Comparison of ENCODE assay signal across 19 cellular contexts in genomic region chr1:1004420-1004779, GRCh38. TPM values are rescaled to one million over a fixed set of nuclear protein-coding genes. Genes with fewer than 3 reads are reported as not detected.
DNase-seq lines count a peak whose midpoint lies in the region; FAIRE-seq and TF ChIP-seq lines count a peak whose summit lies in the region.
"Had no signal": no experiment of that assay in that cellular context is flagged by ENCODE, and none has a peak within 500 bp of the region (broad histone marks: within the 10 kb centered on the region; RNA-seq: fewer than 3 reads in every experiment).

No MANE protein-coding gene starts in this region.

- no peak for FAIRE-seq in GM12892 (lab: Jason Lieb, UNC)

- no peak overlapping the region for H3K27ac ChIP-seq in KMS-11
- no peak overlapping the region for H3K27ac ChIP-seq in transverse colon
- H3K27ac ChIP-seq: HL-60 had no signal

- H3K27me3 Mint-ChIP-seq in activated naive CD4-positive, alpha-beta T cell treated with anti-CD3 and anti-CD28 coated beads, Interleukin-2, amount 10 ng/mL, durations not matched to agents 7 days and 5 days: peaks cover 90% of the 10 kb centered on the region
- peaks cover 8 to 23% (median 17%) of the 10 kb centered on the region in 3 donors for H3K27me3 Mint-ChIP-seq in immature natural killer cell (ENCODE audit: low read depth in 3 of 3)

- peaks cover 17% of the 10 kb centered on the region for H3K4me1 Mint-ChIP-seq in activated naive CD4-positive, alpha-beta T cell treated with anti-CD3 and anti-CD28 coated beads, Interleukin-2, amount 10 ng/mL, durations not matched to agents 7 days and 5 days
- peaks cover 24 to 27% of the 10 kb centered on the region in 2 donors for H3K4me1 Mint-ChIP-seq in immature natural killer cell

- H3K79me2 ChIP-seq in KMS-11 (ENCODE audit: insufficient read depth, low read depth): no peaks in the 10 kb centered on the region

- TF ChIP-seq POLR2A in GM12892 (IDR thresholded peaks at IDR 0.05; ENCODE audit: low read depth, low read length) (no peak), transverse colon (IDR thresholded peaks at IDR 0.05) (no peak)

- H3K9ac ChIP-seq in KMS-11 (no peak overlapping the region), skeletal muscle satellite cell (ENCODE audit: low read depth, low read length) (no peak overlapping the region)

- TF ChIP-seq EP300 in transverse colon (IDR thresholded peaks at IDR 0.05; ENCODE audit: low read depth): no peak

- in situ Hi-C loops in transverse colon (cut with MboI; ENCODE audit: low pct_ligation_motif_present in 1 of 4, low pct_unique_long_range_greater_than_20kb in 1 of 4, low sequenced_read_pairs in 3 of 4): no loop called here

- H3K4me3 Mint-ChIP-seq in activated naive CD4-positive, alpha-beta T cell treated with anti-CD3 and anti-CD28 coated beads, Interleukin-2, amount 10 ng/mL, durations not matched to agents 7 days and 5 days: no peak overlapping the region
- peak overlapping the region in 4 of 5 donors; percentile 27 to 75 (median 50) for H3K4me3 Mint-ChIP-seq in immature natural killer cell

- H3K27me3 ChIP-seq in KMS-11 (ENCODE audit: insufficient read depth, low read depth): peaks cover 82% of the 10 kb centered on the region
- H3K27me3 ChIP-seq in skeletal muscle satellite cell (ENCODE audit: control insufficient read depth, insufficient read depth, low read length): peaks cover 34% of the 10 kb centered on the region
- peaks cover 31% of the 10 kb centered on the region for H3K27me3 ChIP-seq in transverse colon
- H3K27me3 ChIP-seq: vagina had no signal

- intact Hi-C loops in transverse colon (cut with DNase I; ENCODE audit: low total_unique reads): no loop called here

- peaks cover 18% of the 10 kb centered on the region for H3K4me1 ChIP-seq in KMS-11 (ENCODE audit: low read depth, poor library complexity, severe bottlenecking)
- peaks cover 33% of the 10 kb centered on the region for H3K4me1 ChIP-seq in skeletal muscle satellite cell (ENCODE audit: control insufficient read depth, insufficient read depth, low read length)
- H3K4me1 ChIP-seq in transverse colon: peaks cover 22 to 47% (median 43%) of the 10 kb centered on the region in 4 donors

- no peaks in the 10 kb centered on the region for H3K36me3 ChIP-seq in KMS-11 (ENCODE audit: insufficient read depth)
- H3K36me3 ChIP-seq in skeletal muscle satellite cell (ENCODE audit: insufficient read depth, low read length): no peaks in the 10 kb centered on the region
- H3K36me3 ChIP-seq in transverse colon: no peaks in the 10 kb centered on the region
- H3K36me3 ChIP-seq: vagina had no signal

- H3K4me3 ChIP-seq in KMS-11 (IDR thresholded peaks at IDR 0.05; ENCODE audit: insufficient read depth, low read depth, low read length) (no peak overlapping the region), skeletal muscle satellite cell (ENCODE audit: low read length) (no peak overlapping the region), transverse colon (no peak overlapping the region)
- H3K4me3 ChIP-seq: heart right ventricle, vagina had no signal

- no peaks in the 10 kb centered on the region for H3K9me3 Mint-ChIP-seq in activated naive CD4-positive, alpha-beta T cell treated with anti-CD3 and anti-CD28 coated beads, Interleukin-2, amount 10 ng/mL, durations not matched to agents 7 days and 5 days
- peaks cover 0 to 2% (median 0%) of the 10 kb centered on the region in 6 donors for H3K9me3 Mint-ChIP-seq in immature natural killer cell
- H3K9me3 Mint-ChIP-seq: activated T-cell treated with anti-CD3 and anti-CD28 coated beads, Interleukin-2, amount 50 U/mL, for 72 hours; effector memory CD8-positive, alpha-beta T cell had no signal

- no peak overlapping the region for H3K27ac Mint-ChIP-seq in activated naive CD4-positive, alpha-beta T cell treated with anti-CD3 and anti-CD28 coated beads, Interleukin-2, amount 10 ng/mL, durations not matched to agents 7 days and 5 days
- H3K27ac Mint-ChIP-seq in immature natural killer cell: peak overlapping the region in 2 of 6 donors; percentile 59 to 67
- H3K27ac Mint-ChIP-seq: activated T-cell treated with anti-CD3 and anti-CD28 coated beads, Interleukin-2, amount 50 U/mL, for 72 hours had no signal

- no peak for TF ChIP-seq CTCF in KMS-11 (conservative IDR thresholded peaks at IDR 0.05; ENCODE audit: low read depth, low read length)
- TF ChIP-seq CTCF in transverse colon (IDR thresholded peaks at IDR 0.05): no peak

- peak overlapping the region; percentile 56; the same call in 1 of the 2 replicates for H3K4me2 ChIP-seq in KMS-11
- H3K4me2 ChIP-seq in skeletal muscle satellite cell (ENCODE audit: low read length): peak overlapping the region; percentile 14

- WGBS in transverse colon (ENCODE audit: low coverage in 1 of 2), 2 donors: 68% methylated on average over 7 of the region's 7 CpGs; no CpG with 5 or more reads in 1 of the 2 donors

- no peak overlapping the region for H2AFZ ChIP-seq in KMS-11 (ENCODE audit: low read depth)

- H4K20me1 ChIP-seq in KMS-11 (ENCODE audit: insufficient read depth): no peaks in the 10 kb centered on the region

- peak; percentile 19 for DNase-seq in activated naive CD4-positive, alpha-beta T cell treated with anti-CD3 and anti-CD28 coated beads, Interleukin-2, amount 10 ng/mL, durations not matched to agents 7 days and 5 days
- no peak for DNase-seq in activated naive CD4-positive, alpha-beta T cell (lab: John Stamatoyannopoulos, UW)
- DNase-seq in immature natural killer cell (no peak), NCI-H1930 (lab: John Stamatoyannopoulos, UW) (no peak), GM12892 (ENCODE audit: insufficient read length) (no peak), transverse colon (no peak)
- DNase-seq: activated T-cell treated with anti-CD3 and anti-CD28 coated beads, Interleukin-2, amount 50 U/mL, for 72 hours; effector memory CD8-positive, alpha-beta T cell; heart right ventricle; NCI-H1092 treated with DMSO at 0.1 percent for 48 hours; NCI-H82; occipital lobe; stimulated activated CD4-positive, alpha-beta T cell treated with anti-CD3 and anti-CD28 coated beads, Interleukin-1b, Interleukin-23, amount 100 ng/mL, for 48 hours had no signal

- CTCF ChIA-PET in activated naive CD4-positive, alpha-beta T cell treated with anti-CD3 and anti-CD28 coated beads, Interleukin-2, amount 10 ng/mL, durations not matched to agents 7 days and 5 days (lab: Charles Lee): interaction anchor here (0.6 kb wide), 1 partner anchor 24 kb away, joined by 3 read pairs; no protein-coding TSS in a partner anchor

- H3K9me3 ChIP-seq in skeletal muscle satellite cell (replicated peaks; ENCODE audit: low read length) (no peaks in the 10 kb centered on the region), transverse colon (no peaks in the 10 kb centered on the region)
- H3K9me3 ChIP-seq: heart right ventricle, vagina had no signal

- no peaks in the 10 kb centered on the region for H3K36me3 Mint-ChIP-seq in activated naive CD4-positive, alpha-beta T cell treated with anti-CD3 and anti-CD28 coated beads, Interleukin-2, amount 10 ng/mL, durations not matched to agents 7 days and 5 days
- peaks cover 0 to 4% (median 0%) of the 10 kb centered on the region in 3 donors for H3K36me3 Mint-ChIP-seq in immature natural killer cell

RNA-seq across cellular contexts. Expression of gene HES4, which starts 4.5 kb away (rescaled TPM):
- 1 to 10 TPM; 2.3 to 7.7 (median 2.4) TPM for polyA plus RNA-seq in immature natural killer cell
- 0.51 TPM in 1 of 2 replicates, not detected in the other for total RNA-seq in skeletal muscle satellite cell (2012; rRNA removed)
- polyA plus RNA-seq in GM12892 (2012; ENCODE audit: missing spikeins): not detected
- total RNA-seq in transverse colon: 100 to 1,000 TPM in 1 of 4 donors, 10 to 100 TPM in 3; 10.8 to 140 (median 15.7) TPM

RNA-seq across cellular contexts. Expression of gene ISG15, which starts 8.9 kb away (rescaled TPM):
- polyA plus RNA-seq in immature natural killer cell: 100 to 1,000 TPM; 304 to 360 (median 354) TPM
- 76.8 and 83.0 TPM in 2 replicates for total RNA-seq in skeletal muscle satellite cell (2012; rRNA removed)
- polyA plus RNA-seq in GM12892 (2012; ENCODE audit: missing spikeins): 54.6 TPM
- total RNA-seq in transverse colon: 10 to 100 TPM in 3 of 4 donors, not detected in 1; 36.0 to 70.6 (median 40.8) TPM

RNA-seq across cellular contexts. Expression of gene AGRN, which starts 15.5 kb away (rescaled TPM):
- polyA plus RNA-seq in immature natural killer cell: under 1 TPM in 1 of 3 donors, not detected in 2; 0.87 TPM
- 15.2 and 22.5 TPM in 2 replicates for total RNA-seq in skeletal muscle satellite cell (2012; rRNA removed)
- polyA plus RNA-seq in GM12892 (2012; ENCODE audit: missing spikeins): 15.1 TPM
- total RNA-seq in transverse colon: 100 to 1,000 TPM in 1 of 4 donors, 10 to 100 TPM in 3; 25.4 to 132 (median 44.8) TPM

RNA-seq across cellular contexts. Expression of gene PERM1, which starts 22.5 kb away (rescaled TPM):
- polyA plus RNA-seq in immature natural killer cell: not detected
- not detected in 2 replicates for total RNA-seq in skeletal muscle satellite cell (2012; rRNA removed)
- polyA plus RNA-seq in GM12892 (2012; ENCODE audit: missing spikeins): not detected
- under 1 TPM in 1 of 4 donors, not detected in 3; 0.14 TPM for total RNA-seq in transverse colon
- total RNA-seq: activated T-cell treated with anti-CD3 and anti-CD28 coated beads, Interleukin-2, amount 50 U/mL, for 72 hours; kidney epithelial cell; vagina had no signal

RNA-seq across cellular contexts. Expression of gene PLEKHN1, which starts 38.1 kb away (rescaled TPM):
- 1 to 10 TPM in 1 of 3 donors, under 1 TPM in 2; 0.14 to 2.2 (median 0.68) TPM for polyA plus RNA-seq in immature natural killer cell
- total RNA-seq in skeletal muscle satellite cell (2012; rRNA removed): 1.3 TPM in 2 replicates
- polyA plus RNA-seq in GM12892 (2012; ENCODE audit: missing spikeins): 0.11 TPM
- 1 to 10 TPM in 1 of 4 donors, under 1 TPM in 1, not detected in 2; 0.14 to 1.4 TPM for total RNA-seq in transverse colon
- total RNA-seq: cerebellum, occipital lobe had no signal
